In genomic region chr16:3577302-3577752, GRCh38 we compare ENCODE assay signal across 9 cellular contexts. TPM values are rescaled to one million over a fixed set of nuclear protein-coding genes. Genes with fewer than 3 reads are reported as not detected.
DNase-seq lines count a peak whose midpoint lies in the region; ATAC-seq and TF ChIP-seq lines count a peak whose summit lies in the region.
"Had no signal": no experiment of that assay in that cellular context is flagged by ENCODE, and none has a peak within 500 bp of the region (broad histone marks: within the 10 kb centered on the region; RNA-seq: fewer than 3 reads in every experiment).

NLRC3 (minus strand) TSS chr16:3577403; CDS start chr16:3565036, 12,367 bp downstream.

- peaks cover 9% of the 10 kb centered on the region for H3K36me3 Mint-ChIP-seq in activated T-helper 1 cell treated with anti-CD3 and anti-CD28 coated beads, Interleukin-12 subunit alpha, Interleukin-12 subunit beta, Interleukin-2, Interleukin-4 antibody, amounts not matched to agents 30 ng/mL and 10 ng/mL and 1 ng/mL, durations not matched to agents 14 hours and 24 hours and 36 hours (ENCODE audit: low read depth)
- peaks cover 0 to 21% (median 3%) of the 10 kb centered on the region in 3 donors for H3K36me3 Mint-ChIP-seq in naive thymus-derived CD8-positive, alpha-beta T cell

- H3K27me3 Mint-ChIP-seq in activated T-helper 1 cell treated with anti-CD3 and anti-CD28 coated beads, Interleukin-12 subunit alpha, Interleukin-12 subunit beta, Interleukin-2, Interleukin-4 antibody, amounts not matched to agents 30 ng/mL and 10 ng/mL and 1 ng/mL, durations not matched to agents 14 hours and 24 hours and 36 hours (ENCODE audit: insufficient read depth) = no peaks in the 10 kb centered on the region
- H3K27me3 Mint-ChIP-seq in naive thymus-derived CD8-positive, alpha-beta T cell = no peaks in the 10 kb centered on the region

- intact Hi-C loops in activated T-helper 1 cell treated with anti-CD3 and anti-CD28 coated beads, Interleukin-12 subunit alpha, Interleukin-12 subunit beta, Interleukin-2, Interleukin-4 antibody, amounts not matched to agents 30 ng/mL and 10 ng/mL and 1 ng/mL, durations not matched to agents 14 hours and 24 hours and 36 hours (cut with micrococcal nuclease) = no loop called here

- H3K9ac ChIP-seq in DND-41 (ENCODE audit: low read depth, low read length) = peak within 1 kb of the TSS; percentile 86

- H3K9me3 ChIP-seq in DND-41 (ENCODE audit: insufficient read depth, low read length, severe bottlenecking) = no peaks in the 10 kb centered on the region

- H4K20me1 ChIP-seq in DND-41 (ENCODE audit: insufficient read depth, low read length) = peaks cover 5% of the 10 kb centered on the region

- peaks cover 52% of the 10 kb centered on the region for H3K4me1 ChIP-seq in DND-41 (ENCODE audit: insufficient read depth, low read length)

- peak within 1 kb of the TSS; percentile 96 for H3K4me3 Mint-ChIP-seq in activated T-helper 1 cell treated with anti-CD3 and anti-CD28 coated beads, Interleukin-12 subunit alpha, Interleukin-12 subunit beta, Interleukin-2, Interleukin-4 antibody, amounts not matched to agents 30 ng/mL and 10 ng/mL and 1 ng/mL, durations not matched to agents 14 hours and 24 hours and 36 hours
- peak within 1 kb of the TSS; percentile 93 to 100 (median 98) for H3K4me3 Mint-ChIP-seq in naive thymus-derived CD8-positive, alpha-beta T cell

- TF ChIP-seq CTCF in DND-41 (IDR thresholded peaks at IDR 0.05; ENCODE audit: borderline replicate concordance, extremely low read depth, low read length, poor library complexity, severe bottlenecking) = peak; percentile 1

- peak within 1 kb of the TSS; percentile 96 for H3K27ac ChIP-seq in DND-41 (ENCODE audit: low read length)

- no peaks in the 10 kb centered on the region for H3K9me3 Mint-ChIP-seq in activated T-helper 1 cell treated with anti-CD3 and anti-CD28 coated beads, Interleukin-12 subunit alpha, Interleukin-12 subunit beta, Interleukin-2, Interleukin-4 antibody, amounts not matched to agents 30 ng/mL and 10 ng/mL and 1 ng/mL, durations not matched to agents 14 hours and 24 hours and 36 hours
- no peaks in the 10 kb centered on the region for H3K9me3 Mint-ChIP-seq in naive thymus-derived CD8-positive, alpha-beta T cell

- peaks cover 23% of the 10 kb centered on the region for H3K79me2 ChIP-seq in DND-41 (ENCODE audit: insufficient read depth, low read length)

- DNase-seq in DND-41 (peak; percentile 84), NAMALWA (ENCODE audit: low spot score) (peak; percentile 59), COLO829 (ENCODE audit: low spot score) (no peak), NCI-H2081 treated with DMSO at 0.1 percent for 48 hours (lab: John Stamatoyannopoulos, UW) (no peak)
- peak; percentile 43 for DNase-seq in activated T-helper 1 cell treated with anti-CD3 and anti-CD28 coated beads, Interleukin-12 subunit alpha, Interleukin-12 subunit beta, Interleukin-2, Interleukin-4 antibody, amounts not matched to agents 30 ng/mL and 10 ng/mL and 1 ng/mL, durations not matched to agents 14 hours and 24 hours and 36 hours (ENCODE audit: low spot score)
- DNase-seq in naive thymus-derived CD8-positive, alpha-beta T cell = peak in 8 of 10 donors; percentile 31 to 73 (median 56)

- peak; percentile 77 for ATAC-seq in DND-41 (ENCODE audit: insufficient read depth, low read depth)
- ATAC-seq in naive thymus-derived CD8-positive, alpha-beta T cell = peak; percentile 70 to 73
- ATAC-seq in GM19035 (IDR thresholded peaks at IDR 0.05; ENCODE audit: unreplicated experiment) = no peak
- no peak for ATAC-seq in GM19351 (IDR thresholded peaks at IDR 0.05; ENCODE audit: unreplicated experiment)

- POLR2A ChIA-PET in naive thymus-derived CD8-positive, alpha-beta T cell (lab: Charles Lee) = interaction anchor here (1.0 to 2.8 kb wide), 6 partner anchors 9 to 74 kb away, joined by 3 to 11 read pairs (median 5); partner anchors contain the start of gene SLX4

- H3K4me1 Mint-ChIP-seq in activated T-helper 1 cell treated with anti-CD3 and anti-CD28 coated beads, Interleukin-12 subunit alpha, Interleukin-12 subunit beta, Interleukin-2, Interleukin-4 antibody, amounts not matched to agents 30 ng/mL and 10 ng/mL and 1 ng/mL, durations not matched to agents 14 hours and 24 hours and 36 hours (ENCODE audit: low read depth) = peaks cover 57% of the 10 kb centered on the region
- H3K4me1 Mint-ChIP-seq in naive thymus-derived CD8-positive, alpha-beta T cell = peaks cover 30 to 79% (median 70%) of the 10 kb centered on the region in 4 donors

- peak within 1 kb of the TSS; percentile 96 for H3K4me2 ChIP-seq in DND-41 (ENCODE audit: insufficient read depth, low read length)

- H3K4me3 ChIP-seq in DND-41 (ENCODE audit: low read depth in 1 of 2, low read length in 2 of 2) = peak within 1 kb of the TSS; percentile 64 to 87; a peak in 3 of 4 replicates

- no peaks in the 10 kb centered on the region for H3K27me3 ChIP-seq in DND-41 (ENCODE audit: insufficient read depth, low read length, poor library complexity)

- peaks cover 5% of the 10 kb centered on the region for H3K36me3 ChIP-seq in DND-41 (ENCODE audit: insufficient read depth, low read length)

- H2AFZ ChIP-seq in DND-41 (ENCODE audit: low read depth, low read length) = peak within 1 kb of the TSS; percentile 75

- peak within 1 kb of the TSS; percentile 96 for H3K27ac Mint-ChIP-seq in activated T-helper 1 cell treated with anti-CD3 and anti-CD28 coated beads, Interleukin-12 subunit alpha, Interleukin-12 subunit beta, Interleukin-2, Interleukin-4 antibody, amounts not matched to agents 30 ng/mL and 10 ng/mL and 1 ng/mL, durations not matched to agents 14 hours and 24 hours and 36 hours
- peak within 1 kb of the TSS; percentile 95 to 98 (median 97) for H3K27ac Mint-ChIP-seq in naive thymus-derived CD8-positive, alpha-beta T cell

RNA-seq across cellular contexts. Expression of gene NLRC3, which starts in this region (rescaled TPM):
- 21.8 and 24.4 TPM in 2 replicates for total RNA-seq in activated T-helper 1 cell treated with anti-CD3 and anti-CD28 coated beads, Interleukin-12 subunit alpha, Interleukin-12 subunit beta, Interleukin-2, Interleukin-4 antibody, amounts not matched to agents 30 ng/mL and 10 ng/mL and 1 ng/mL, durations not matched to agents 14 hours and 24 hours and 36 hours
- total RNA-seq in naive thymus-derived CD8-positive, alpha-beta T cell = 10 to 100 TPM; 93.5 to 99.9 TPM
- polyA plus RNA-seq in naive thymus-derived CD8-positive, alpha-beta T cell = 10 to 100 TPM; 17.1 to 31.9 (median 19.7) TPM
- total RNA-seq: epithelial cell of proximal tubule had no signal

Comparison
In these comparisons a context has a peak if more than half of its experiments do, and no peak if none do; other contexts are left out.
1. ATAC-seq: peak in DND-41 (single experiment) and naive thymus-derived CD8-positive, alpha-beta T cell (2 of 2); none in GM19035 (single experiment) and GM19351 (single experiment).
2. DNase-seq: peak in DND-41 (single experiment), NAMALWA (single experiment), activated T-helper 1 cell treated with anti-CD3 and anti-CD28 coated beads, Interleukin-12 subunit alpha, Interleukin-12 subunit beta, Interleukin-2, Interleukin-4 antibody, amounts not matched to agents 30 ng/mL and 10 ng/mL and 1 ng/mL, durations not matched to agents 14 hours and 24 hours and 36 hours (single experiment) and naive thymus-derived CD8-positive, alpha-beta T cell (8 of 10); none in COLO829 (single experiment) and NCI-H2081 treated with DMSO at 0.1 percent for 48 hours (single experiment).